Comparison of ENCODE assay signal across 8 cellular contexts in genomic region chr12:110741371-110741770, GRCh38.
A peak's percentile ranks its signal among the peaks of the same experiment; 100 is the strongest.
DNase-seq lines count a peak whose midpoint lies in the region; ATAC-seq and TF ChIP-seq lines count a peak whose summit lies in the region.

No MANE protein-coding gene starts in this region.

- H3K9me3 ChIP-seq in DND-41 (ENCODE audit: insufficient read depth, low read length, severe bottlenecking) (no peaks in the 10 kb centered on the region), muscle layer of colon (ENCODE audit: low read length) (no peaks in the 10 kb centered on the region)

- TF ChIP-seq CTCF in DND-41 (IDR thresholded peaks at IDR 0.05; ENCODE audit: borderline replicate concordance, extremely low read depth, low read length, poor library complexity, severe bottlenecking) (no peak), choroid plexus epithelial cell (conservative IDR thresholded peaks at IDR 0.05; ENCODE audit: low read depth, low read length) (no peak)

- peak overlapping the region; percentile 61 to 64 for H3K4me3 ChIP-seq in DND-41 (ENCODE audit: low read depth in 1 of 2, low read length in 2 of 2)
- H3K4me3 ChIP-seq in choroid plexus epithelial cell (ENCODE audit: low read depth, low read length): peak overlapping the region; percentile 88
- H3K4me3 ChIP-seq in muscle layer of colon (ENCODE audit: low read depth in 1 of 2, low read length in 2 of 2): peak overlapping the region; percentile 71 to 91

- H3K36me3 ChIP-seq in DND-41 (ENCODE audit: insufficient read depth, low read length) (peaks cover 29% of the 10 kb centered on the region), muscle layer of colon (ENCODE audit: insufficient read depth, low read length) (no peaks in the 10 kb centered on the region)

- peak overlapping the region; percentile 85 for H3K9ac ChIP-seq in DND-41 (ENCODE audit: low read depth, low read length)
- peak overlapping the region; percentile 37 for H3K9ac ChIP-seq in muscle layer of colon (ENCODE audit: low read length)

- peaks cover 70% of the 10 kb centered on the region for H3K79me2 ChIP-seq in DND-41 (ENCODE audit: insufficient read depth, low read length)

- DNase-seq in DND-41 (peak; percentile 33), MV-4-11 (lab: John Stamatoyannopoulos, UW) (peak; percentile 17), choroid plexus epithelial cell (ENCODE audit: low read depth) (peak; percentile 23), NCI-H1092 treated with DMSO at 0.1 percent for 48 hours (lab: John Stamatoyannopoulos, UW) (no peak), midbrain (lab: John Stamatoyannopoulos, UW) (no peak), NCI-H2171 treated with DMSO at 0.1 percent for 48 hours (lab: John Stamatoyannopoulos, UW) (no peak)

- H4K20me1 ChIP-seq in DND-41 (ENCODE audit: insufficient read depth, low read length): peaks cover 53% of the 10 kb centered on the region

- H3K4me2 ChIP-seq in DND-41 (ENCODE audit: insufficient read depth, low read length): peak overlapping the region; percentile 87

- H2AFZ ChIP-seq in DND-41 (ENCODE audit: low read depth, low read length): no peak overlapping the region

- no peaks in the 10 kb centered on the region for H3K27me3 ChIP-seq in DND-41 (ENCODE audit: insufficient read depth, low read length, poor library complexity)
- H3K27me3 ChIP-seq in muscle layer of colon (ENCODE audit: control insufficient read depth in 1 of 2, insufficient read depth in 2 of 2, low read length in 2 of 2): no peaks in the 10 kb centered on the region

- no peak for ATAC-seq in DND-41 (ENCODE audit: insufficient read depth, low read depth)
- no peak for ATAC-seq in HG02678 (IDR thresholded peaks at IDR 0.05; ENCODE audit: unreplicated experiment)

- H3K4me1 ChIP-seq in DND-41 (ENCODE audit: insufficient read depth, low read length) (peaks cover 52% of the 10 kb centered on the region), muscle layer of colon (ENCODE audit: insufficient read depth, low read length) (peaks cover 37% of the 10 kb centered on the region)

- H3K27ac ChIP-seq in DND-41 (ENCODE audit: low read length) (peak overlapping the region; percentile 94), muscle layer of colon (ENCODE audit: low read depth, low read length) (peak overlapping the region; percentile 64)

Comparison
In these comparisons a context has a peak if more than half of its experiments do, and no peak if none do; other contexts are left out.
1. DNase-seq: peak in DND-41 (single experiment), MV-4-11 (single experiment) and choroid plexus epithelial cell (single experiment); none in NCI-H1092 treated with DMSO at 0.1 percent for 48 hours (single experiment), midbrain (single experiment) and NCI-H2171 treated with DMSO at 0.1 percent for 48 hours (single experiment).
2. Peak in every context shown above with its lines, with median percentiles within 50 percentile points of each other: H3K4me3 ChIP-seq.